Comparison of ENCODE assay signal across 1 cellular context in genomic region chr6:33750244-33750991, GRCh38.
A peak's percentile ranks its signal among the peaks of the same experiment; 100 is the strongest.
TF ChIP-seq lines count a peak whose summit lies in the region.

No MANE protein-coding gene starts in this region.

TF ChIP-seq in A549, 52 proteins besides CTCF, POLR2A, EP300 and RAD21 (continued from another document):
- TF ChIP-seq ZFP36 (IDR thresholded peaks at IDR 0.05; ENCODE audit: borderline replicate concordance, partially characterized antibody), result peak; percentile 41
TF ChIP-seq in A549: peak in this region for 1.
